ENCODE assay signal across 11 cellular contexts in genomic region chr4:6271701-6272465, GRCh38. TPM values are rescaled to one million over a fixed set of nuclear protein-coding genes. Genes with fewer than 3 reads are reported as not detected.
DNase-seq lines count a peak whose midpoint lies in the region; ATAC-seq and TF ChIP-seq lines count a peak whose summit lies in the region.
"Had no signal": no experiment of that assay in that cellular context is flagged by ENCODE, and none has a peak within 500 bp of the region (broad histone marks: within the 10 kb centered on the region; RNA-seq: fewer than 3 reads in every experiment).

No MANE protein-coding gene starts in this region.

- ATAC-seq in CD4-positive, alpha-beta T cell (ENCODE audit: poor library complexity): no peak
- ATAC-seq in T-helper 17 cell (no peak), left ventricle myocardium superior (peak; percentile 59), GM18511 (IDR thresholded peaks at IDR 0.05; ENCODE audit: unreplicated experiment) (no peak)
- ATAC-seq in activated CD4-positive, CD25-positive, alpha-beta regulatory T cell treated with anti-CD3 and anti-CD28 coated beads, Interleukin-2, amount 50 U/mL, for 24 hours: no peak

- no peaks in the 10 kb centered on the region for H3K27me3 ChIP-seq in CD4-positive, alpha-beta T cell (ENCODE audit: control insufficient read depth, insufficient read depth, low read length)

- peaks cover 16% of the 10 kb centered on the region for H3K4me1 Mint-ChIP-seq in CD4-positive, alpha-beta T cell (ENCODE audit: low read depth)
- H3K4me1 Mint-ChIP-seq in T-helper 17 cell: peaks cover 20% of the 10 kb centered on the region
- peaks cover 16% of the 10 kb centered on the region for H3K4me1 Mint-ChIP-seq in progenitor cell of endocrine pancreas (ENCODE audit: low read depth)

- CTCF ChIA-PET in CD4-positive, alpha-beta T cell (lab: Charles Lee): no interaction called here

- intact Hi-C loops in CD4-positive, alpha-beta T cell (cut with DNase I, micrococcal nuclease): loop anchor here in 1 of 2 experiments (5.0 to 10.0 kb wide), 3 partner anchors 70 to 1885 kb away; partner anchors contain the start of genes ABLIM2 and JAKMIP1
- intact Hi-C loops in left ventricle myocardium superior (cut with micrococcal nuclease): no loop called here

- no peaks in the 10 kb centered on the region for H3K9me3 ChIP-seq in CD4-positive, alpha-beta T cell (ENCODE audit: control insufficient read depth, low read length)
- no peaks in the 10 kb centered on the region for H3K9me3 ChIP-seq in T-helper 17 cell (ENCODE audit: control insufficient read depth, low read length, poor library complexity, severe bottlenecking)

- peak overlapping the region; percentile 90 for H3K4me3 Mint-ChIP-seq in CD4-positive, alpha-beta T cell
- H3K4me3 Mint-ChIP-seq in T-helper 17 cell: peak overlapping the region; percentile 85
- peak overlapping the region; percentile 57 for H3K4me3 Mint-ChIP-seq in progenitor cell of endocrine pancreas (ENCODE audit: low read depth)

- H3K27ac Mint-ChIP-seq in CD4-positive, alpha-beta T cell: no peak overlapping the region
- H3K27ac Mint-ChIP-seq in T-helper 17 cell (peak overlapping the region; percentile 72), progenitor cell of endocrine pancreas (peak overlapping the region; percentile 79)

- no peak for DNase-seq in CD4-positive, alpha-beta T cell
- DNase-seq in T-helper 17 cell (no peak), left ventricle myocardium superior (peak; percentile 83), progenitor cell of endocrine pancreas (ENCODE audit: low spot score, unreplicated experiment) (no peak)
- DNase-seq in effector CD8-positive, alpha-beta T cell (lab: John Stamatoyannopoulos, UW): no peak
- DNase-seq in NK-92 treated with Interleukin-12 subunit alpha and Interleukin-12 subunit beta, amount 100 ng/mL, for 24 hours (lab: John Stamatoyannopoulos, UW): no peak
- DNase-seq: activated CD4-positive, alpha-beta T cell treated with anti-CD3 and anti-CD28 coated beads for 4 hours; central memory CD4-positive, alpha-beta T cell; KBM-7 had no signal

- no peak overlapping the region for H3K27ac ChIP-seq in CD4-positive, alpha-beta T cell (ENCODE audit: low read depth, low read length)

- H3K27me3 Mint-ChIP-seq in CD4-positive, alpha-beta T cell: no peaks in the 10 kb centered on the region
- H3K27me3 Mint-ChIP-seq in T-helper 17 cell (peaks cover 7% of the 10 kb centered on the region), progenitor cell of endocrine pancreas (peaks cover 4% of the 10 kb centered on the region)

- H3K36me3 Mint-ChIP-seq in CD4-positive, alpha-beta T cell (ENCODE audit: low read depth): no peaks in the 10 kb centered on the region
- H3K36me3 Mint-ChIP-seq in T-helper 17 cell (ENCODE audit: low read depth) (peaks cover 2% of the 10 kb centered on the region), progenitor cell of endocrine pancreas (ENCODE audit: insufficient read depth) (no peaks in the 10 kb centered on the region)

- no peaks in the 10 kb centered on the region for H3K9me3 Mint-ChIP-seq in CD4-positive, alpha-beta T cell
- H3K9me3 Mint-ChIP-seq in progenitor cell of endocrine pancreas (ENCODE audit: low read depth): no peaks in the 10 kb centered on the region

- POLR2A ChIA-PET in CD4-positive, alpha-beta T cell (lab: Charles Lee): no interaction called here

- TF ChIP-seq CTCF in CD4-positive, alpha-beta T cell (IDR thresholded peaks at IDR 0.05): no peak
- no peak for TF ChIP-seq CTCF in progenitor cell of endocrine pancreas (IDR thresholded peaks at IDR 0.05; ENCODE audit: unreplicated experiment)

RNA-seq across cellular contexts. Expression of gene WFS1, which starts 2.2 kb away (rescaled TPM):
- total RNA-seq in CD4-positive, alpha-beta T cell: 1 to 10 TPM; 1.3 to 1.7 TPM
- 1 to 10 TPM; 1.7 to 2.4 TPM for total RNA-seq in T-helper 17 cell
- total RNA-seq in left ventricle myocardium superior: 70.5 TPM
- 31.3 and 37.9 TPM in 2 replicates for total RNA-seq in progenitor cell of endocrine pancreas
